In the genomic region with DNA sequence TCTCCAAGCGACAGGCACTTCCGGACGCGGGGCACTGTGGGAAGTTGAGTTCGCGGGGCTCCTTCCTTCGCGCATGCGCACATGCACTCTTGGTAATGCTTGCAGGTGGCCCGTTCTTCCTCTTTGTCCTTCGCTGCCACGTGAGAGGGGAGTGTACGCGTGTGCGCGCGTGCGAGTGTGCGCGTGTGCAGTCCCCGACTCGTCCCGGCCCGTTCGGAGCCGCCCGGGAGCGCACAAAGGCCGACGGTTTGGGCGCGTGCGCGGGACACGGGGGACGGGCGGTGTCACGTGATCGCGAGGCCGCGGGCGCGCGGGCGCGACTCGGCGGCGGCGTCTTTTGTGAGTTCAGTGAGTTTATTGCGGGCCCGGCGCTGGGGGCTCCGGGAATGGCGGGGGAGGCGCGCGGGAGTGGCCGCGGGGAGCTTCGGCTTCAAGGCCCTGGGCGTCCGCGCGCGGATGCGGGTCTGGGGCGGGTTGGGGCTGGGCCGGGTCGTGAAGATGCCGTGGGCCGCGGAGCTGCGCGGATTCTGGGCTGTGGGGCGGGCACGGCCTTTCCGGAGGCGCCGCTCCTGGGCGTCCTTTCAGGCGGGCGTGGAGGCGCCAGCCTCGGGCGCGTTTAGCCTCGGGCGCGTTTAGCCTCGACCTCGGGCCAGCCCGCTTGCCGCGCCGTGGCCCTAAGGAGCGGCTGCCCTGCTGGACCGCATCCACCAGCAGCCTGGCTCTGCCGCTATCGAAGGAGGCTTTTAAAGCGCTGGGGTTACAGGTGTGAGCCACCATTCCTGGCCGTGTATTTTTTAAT, we compare ENCODE assay signal across 8 cellular contexts. TPM values are rescaled to one million over a fixed set of nuclear protein-coding genes. Genes with fewer than 3 reads are reported as not detected.
DNase-seq lines count a peak whose midpoint lies in the region; ATAC-seq lines count a peak whose summit lies in the region.

A gene (plus strand): TSS at position 303 of the 799 bp plus-strand sequence. CDS start 3,959 bp downstream, outside the sequence.

- intact Hi-C loops in left colon (cut with DNase I, micrococcal nuclease) = no loop called here

- DNase-seq in NCI-H748 (lab: John Stamatoyannopoulos, UW; ENCODE audit: unreplicated experiment) (peak; percentile 99), cortex of kidney (lab: John Stamatoyannopoulos, UW) (peak; percentile 60), left colon (peak; percentile 95 to 97)
- DNase-seq in activated CD4-positive, alpha-beta T cell treated with anti-CD3 and anti-CD28 coated beads, Interleukin-2, amount 50 U/mL, for 1 hour = peak; percentile 96
- DNase-seq in stimulated activated CD4-positive, alpha-beta T cell treated with anti-CD3 and anti-CD28 coated beads, Interleukin-1b, Interleukin-23, amount 100 ng/mL, for 48 hours = peak; percentile 98

- H3K27ac ChIP-seq in BLaER1 treated with 17β-estradiol and CSF1 and Interleukin-3, amounts not matched to agents 10 nM and 100 nM = peak within 1 kb of the TSS; percentile 85 to 96 (median 95)

- H3K36me3 ChIP-seq in BLaER1 treated with 17β-estradiol and CSF1 and Interleukin-3, amounts not matched to agents 10 nM and 100 nM = peaks cover 36 to 43% (median 39%) of the 10 kb centered on the region in 11 experiments

- H3K27me3 ChIP-seq in BLaER1 treated with 17β-estradiol and CSF1 and Interleukin-3, amounts not matched to agents 10 nM and 100 nM = no peaks in the 10 kb centered on the region

- peak within 1 kb of the TSS; percentile 88 to 98 (median 93) for H3K9ac ChIP-seq in BLaER1 treated with 17β-estradiol and CSF1 and Interleukin-3, amounts not matched to agents 10 nM and 100 nM

- H3K4me1 ChIP-seq in BLaER1 treated with 17β-estradiol and CSF1 and Interleukin-3, amounts not matched to agents 10 nM and 100 nM = peaks cover 0 to 4% (median 0%) of the 10 kb centered on the region in 10 experiments; a peak in 1 of 20 replicates

- peak within 1 kb of the TSS; percentile 73 to 82 (median 78) for H3K4me3 ChIP-seq in BLaER1 treated with 17β-estradiol and CSF1 and Interleukin-3, amounts not matched to agents 10 nM and 100 nM

- peak within 1 kb of the TSS; percentile 64 to 97 (median 71) for H3K4me2 ChIP-seq in BLaER1 treated with 17β-estradiol and CSF1 and Interleukin-3, amounts not matched to agents 10 nM and 100 nM

- ATAC-seq in GM19351 (IDR thresholded peaks at IDR 0.05; ENCODE audit: unreplicated experiment) = peak; percentile 93
- peak; percentile 92 for ATAC-seq in HG03521 (IDR thresholded peaks at IDR 0.05; ENCODE audit: unreplicated experiment)
- peak; percentile 95 for ATAC-seq in left colon

- no peaks in the 10 kb centered on the region for H4K20me1 ChIP-seq in BLaER1 treated with 17β-estradiol and CSF1 and Interleukin-3, amounts not matched to agents 10 nM and 100 nM

- peaks cover 82 to 89% (median 86%) of the 10 kb centered on the region in 11 experiments for H3K9me3 ChIP-seq in BLaER1 treated with 17β-estradiol and CSF1 and Interleukin-3, amounts not matched to agents 10 nM and 100 nM (replicated peaks in 1 of 11)

RNA-seq across cellular contexts. Expression of the gene that starts here (rescaled TPM):
- 10 to 100 TPM; 12.8 to 16.9 TPM for total RNA-seq in left colon

Comparison
In these comparisons a context has a peak if more than half of its experiments do, and no peak if none do; other contexts are left out.
1. Peak in every context shown above with its lines: DNase-seq, ATAC-seq, H3K4me3 ChIP-seq and H3K27ac ChIP-seq.